In the genomic region with DNA sequence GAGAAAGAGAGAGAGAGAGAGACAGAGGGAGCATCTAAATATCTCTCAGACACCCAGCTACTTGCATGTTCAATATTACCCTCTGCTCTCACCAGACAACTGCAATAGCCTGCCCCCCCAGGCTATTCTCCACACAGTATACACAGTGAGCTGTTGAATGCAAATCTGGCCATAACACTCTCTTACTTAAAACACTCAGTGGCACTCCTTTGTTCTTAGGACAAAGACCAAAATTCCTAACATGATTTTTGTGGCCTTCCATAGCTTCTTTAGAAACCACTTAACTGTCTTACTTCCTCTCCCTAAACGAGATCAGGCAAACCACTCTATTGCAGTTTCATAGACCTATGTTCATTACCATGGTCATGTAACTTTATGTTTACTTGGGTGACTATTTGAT, we compare ENCODE assay signal across 30 cellular contexts.
DNase-seq lines count a peak whose midpoint lies in the region; ATAC-seq, FAIRE-seq and TF ChIP-seq lines count a peak whose summit lies in the region.
"Had no signal": no experiment of that assay in that cellular context is flagged by ENCODE, and none has a peak within 500 bp of the region (broad histone marks: within the 10 kb centered on the region; RNA-seq: fewer than 3 reads in every experiment).

No MANE protein-coding gene starts in this region.

- no peaks in the 10 kb centered on the region for H3K36me3 ChIP-seq in IMR-90 (ENCODE audit: control insufficient read depth, insufficient read depth, low read length)
- H3K36me3 ChIP-seq in astrocyte (ENCODE audit: insufficient read depth, low read length), result no peaks in the 10 kb centered on the region
- H3K36me3 ChIP-seq in osteoblast (ENCODE audit: insufficient read depth, low read length), result no peaks in the 10 kb centered on the region
- H3K36me3 ChIP-seq in CD4-positive, alpha-beta memory T cell (ENCODE audit: insufficient read depth, low read length), result no peaks in the 10 kb centered on the region
- H3K36me3 ChIP-seq: BE2C, HAP-1, SJCRH30 had no signal

- peak overlapping the region; percentile 19 for H2BK120ac ChIP-seq in IMR-90 (ENCODE audit: low read depth, low read length)

- no peak overlapping the region for H4K5ac ChIP-seq in IMR-90 (ENCODE audit: low read depth, low read length)

- no peak overlapping the region for H4K8ac ChIP-seq in IMR-90 (ENCODE audit: low read depth in 2 of 2, low read length in 2 of 2)

- H3K4ac ChIP-seq in IMR-90 (ENCODE audit: low read depth, low read length), result no peak overlapping the region

- TF ChIP-seq CTCF in IMR-90 (conservative IDR thresholded peaks at IDR 0.05; ENCODE audit: low read depth, low read length), result no peak
- no peak for TF ChIP-seq CTCF in astrocyte (IDR thresholded peaks at IDR 0.05; ENCODE audit: insufficient read depth, low read depth, low read length)
- TF ChIP-seq CTCF in osteoblast (IDR thresholded peaks at IDR 0.05; ENCODE audit: extremely low read depth, low read depth, low read length), result no peak

- H3K4me1 ChIP-seq in IMR-90 (ENCODE audit: control insufficient read depth, insufficient read depth, low read length) (peaks cover 11% of the 10 kb centered on the region), astrocyte (ENCODE audit: insufficient read depth, low read length) (peaks cover 36% of the 10 kb centered on the region), osteoblast (ENCODE audit: insufficient read depth, low read length) (peaks cover 39% of the 10 kb centered on the region)
- no peaks in the 10 kb centered on the region for H3K4me1 ChIP-seq in CD4-positive, alpha-beta memory T cell (ENCODE audit: insufficient read depth, low read length)
- H3K4me1 ChIP-seq: BE2C, HAP-1, SJCRH30 had no signal

- no peak for TF ChIP-seq RAD21 in IMR-90 (IDR thresholded peaks at IDR 0.05; ENCODE audit: low read length)

- no peak overlapping the region for H2AK5ac ChIP-seq in IMR-90 (ENCODE audit: low read depth, low read length)

- DNase-seq in AG08395 (ENCODE audit: low spot score) (peak; percentile 13), IMR-90 (no peak), astrocyte (ENCODE audit: low read depth) (peak; percentile 69), osteoblast (ENCODE audit: insufficient read length, low spot score, missing footprints) (no peak), NCI-H187 treated with DMSO at 0.1 percent for 48 hours (lab: John Stamatoyannopoulos, UW) (no peak), HT-29 (ENCODE audit: low spot score) (no peak), COR-L47 (lab: John Stamatoyannopoulos, UW) (no peak)
- DNase-seq in CD4-positive, alpha-beta memory T cell, result no peak
- DNase-seq: BE2C; GOT3; HFFc6; MM.1S; NCI-H1048; NCI-H1417; NCI-H1694 treated with DMSO at 0.1 percent for 48 hours; NCI-H2081 treated with DMSO at 0.1 percent for 48 hours; NCI-H446; NCI-H524 treated with DMSO at 0.1 percent for 48 hours; NCI-H82; NK-92 treated with Interleukin-12 subunit alpha and Interleukin-12 subunit beta, amount 100 ng/mL, for 24 hours; PC-3; SJCRH30 had no signal

- intact Hi-C loops in IMR-90 (cut with micrococcal nuclease), result no loop called here
- intact Hi-C loops in CD4-positive, alpha-beta memory T cell (cut with micrococcal nuclease), result no loop called here

- H3K9me3 Mint-ChIP-seq in astrocyte (ENCODE audit: unreplicated experiment), result peaks cover 17% of the 10 kb centered on the region
- peaks cover 2 to 42% (median 15%) of the 10 kb centered on the region in 8 donors for H3K9me3 Mint-ChIP-seq in CD4-positive, alpha-beta memory T cell

- BruUV-seq in IMR-90 (replicated peaks; lab: Mats Ljungman, UMichigan), result no TSS peak

- no peaks in the 10 kb centered on the region for H3K36me3 Mint-ChIP-seq in astrocyte (ENCODE audit: low read depth, unreplicated experiment)
- no peaks in the 10 kb centered on the region for H3K36me3 Mint-ChIP-seq in CD4-positive, alpha-beta memory T cell
- H3K36me3 Mint-ChIP-seq: CD14-positive monocyte, IgD-negative memory B cell had no signal

- TF ChIP-seq POLR2A in IMR-90 (IDR thresholded peaks at IDR 0.05; ENCODE audit: low read depth, low read length), result no peak

- H3K4me2 ChIP-seq in IMR-90 (ENCODE audit: low read depth, low read length) (no peak overlapping the region), astrocyte (ENCODE audit: low read length) (no peak overlapping the region), osteoblast (ENCODE audit: insufficient read depth, low read length) (no peak overlapping the region)
- H3K4me2 ChIP-seq: KMS-11 had no signal

- H3K79me2 ChIP-seq in astrocyte (ENCODE audit: insufficient read depth, low read length) (no peaks in the 10 kb centered on the region), osteoblast (ENCODE audit: insufficient read depth, low read length) (no peaks in the 10 kb centered on the region)

- POLR2A ChIA-PET in IMR-90 (lab: Charles Lee; ENCODE audit: unreplicated experiment), result no interaction called here
- POLR2A ChIA-PET in CD4-positive, alpha-beta memory T cell (lab: Charles Lee; ENCODE audit: partially characterized antibody), result no interaction called here

- dilution Hi-C loops in IMR-90 (cut with HindIII; ENCODE audit: low sequenced_read_pairs, unreplicated experiment), result no loop called here

- H4K91ac ChIP-seq in IMR-90 (ENCODE audit: insufficient read depth, low read depth, low read length), result no peak overlapping the region

- H3K9me3 ChIP-seq in IMR-90 (ENCODE audit: control insufficient read depth, insufficient read depth, low read length) (peaks cover 2% of the 10 kb centered on the region; the same call in 1 of the 2 replicates), astrocyte (ENCODE audit: insufficient read depth, low read depth, low read length) (no peaks in the 10 kb centered on the region), osteoblast (ENCODE audit: low read depth, low read length) (no peaks in the 10 kb centered on the region)
- no peaks in the 10 kb centered on the region for H3K9me3 ChIP-seq in CD4-positive, alpha-beta memory T cell (ENCODE audit: control insufficient read depth in 1 of 2, low read length in 2 of 2)
- H3K9me3 ChIP-seq: BE2C, HAP-1, SJCRH30 had no signal

- 0 out of 3 replicates have a peak overlapping the region, but pooled peaks have one; percentile 71 for H2BK15ac ChIP-seq in IMR-90 (ENCODE audit: low read depth, low read length)

- in situ Hi-C loops in IMR-90 (cut with MboI; ENCODE audit: low sequenced_read_pairs), result no loop called here

- H4K20me1 ChIP-seq in IMR-90 (ENCODE audit: insufficient read depth, low read length) (no peaks in the 10 kb centered on the region), astrocyte (ENCODE audit: insufficient read depth, low read length) (no peaks in the 10 kb centered on the region), osteoblast (ENCODE audit: insufficient read depth, low read length) (no peaks in the 10 kb centered on the region)

- H2AFZ ChIP-seq in IMR-90 (replicated peaks; ENCODE audit: low read length, poor library complexity) (no peak overlapping the region), astrocyte (ENCODE audit: low read depth, low read length) (no peak overlapping the region), osteoblast (ENCODE audit: low read length) (peak overlapping the region; percentile 20)

- H3K9ac ChIP-seq in IMR-90 (ENCODE audit: low read depth, low read length) (no peak overlapping the region), astrocyte (ENCODE audit: low read length) (no peak overlapping the region)
- H3K9ac ChIP-seq: KMS-11 had no signal

- no peak overlapping the region for H3K18ac ChIP-seq in IMR-90 (ENCODE audit: low read depth, low read length)

- H3K4me3 ChIP-seq in IMR-90 (ENCODE audit: insufficient read depth, low read depth, low read length), result no peak overlapping the region
- no peak overlapping the region for H3K4me3 ChIP-seq in astrocyte (ENCODE audit: insufficient read depth, low read depth, low read length)
- H3K4me3 ChIP-seq in osteoblast (ENCODE audit: insufficient read depth, low read length), result no peak overlapping the region
- H3K4me3 ChIP-seq in CD4-positive, alpha-beta memory T cell (ENCODE audit: low read length in 2 of 2), result no peak overlapping the region
- H3K4me3 ChIP-seq: GM12878, HAP-1, SJCRH30 had no signal

- no peak overlapping the region for H3K23ac ChIP-seq in IMR-90 (ENCODE audit: low read depth, low read length)

- no CpG with 5 or more reads among the region's 1 CpG for WGBS in IMR-90 (ENCODE audit: extremely low coverage in 2 of 2, insufficient read length in 1 of 2), 2 experiments

- H2BK5ac ChIP-seq in IMR-90 (ENCODE audit: low read depth, low read length, poor library complexity, severe bottlenecking), result no peak overlapping the region

- peak; percentile 52 for FAIRE-seq in astrocyte (lab: Jason Lieb, UNC)
- FAIRE-seq: A204.1, D721Med, G401.6, GM12878 had no signal

- H3K56ac ChIP-seq in IMR-90 (ENCODE audit: extremely low read depth, insufficient read depth, low read length), result no peak overlapping the region

- no peaks in the 10 kb centered on the region for H3K4me1 Mint-ChIP-seq in astrocyte (ENCODE audit: low read depth, unreplicated experiment)
- no peaks in the 10 kb centered on the region for H3K4me1 Mint-ChIP-seq in CD4-positive, alpha-beta memory T cell
- H3K4me1 Mint-ChIP-seq: CD14-positive monocyte, IgD-negative memory B cell had no signal

- H3K79me1 ChIP-seq in IMR-90 (ENCODE audit: low read depth in 1 of 2, low read length in 2 of 2), result no peaks in the 10 kb centered on the region

- CTCF ChIA-PET in IMR-90 (lab: Yijun Ruan, JAX), result no interaction called here
- CTCF ChIA-PET in CD4-positive, alpha-beta memory T cell (lab: Charles Lee; ENCODE audit: partially characterized antibody), result no interaction called here

- H3K27ac ChIP-seq in IMR-90 (ENCODE audit: insufficient read depth, low read length) (no peak overlapping the region), astrocyte (ENCODE audit: low read depth, low read length) (no peak overlapping the region), osteoblast (ENCODE audit: low read depth, low read length) (no peak overlapping the region)
- H3K27ac ChIP-seq in CD4-positive, alpha-beta memory T cell (ENCODE audit: low read depth, low read length), result no peak overlapping the region
- H3K27ac ChIP-seq: KMS-11, SJCRH30 had no signal

- H3K27me3 ChIP-seq in IMR-90 (ENCODE audit: control insufficient read depth, insufficient read depth, low read length) (no peaks in the 10 kb centered on the region), astrocyte (ENCODE audit: insufficient read depth, low read length) (no peaks in the 10 kb centered on the region), osteoblast (ENCODE audit: insufficient read depth, low read length) (no peaks in the 10 kb centered on the region)
- no peaks in the 10 kb centered on the region for H3K27me3 ChIP-seq in CD4-positive, alpha-beta memory T cell (ENCODE audit: insufficient read depth, low read length)
- H3K27me3 ChIP-seq: BE2C, SJCRH30 had no signal

- H3K9me1 ChIP-seq in IMR-90 (ENCODE audit: insufficient read depth, low read length), result 0 out of 2 replicates have a peak, but pooled peaks cover 3% of the 10 kb centered on the region

- H3K14ac ChIP-seq in IMR-90 (replicated peaks; ENCODE audit: low read depth, low read length), result no peak overlapping the region

- H2BK20ac ChIP-seq in IMR-90 (ENCODE audit: low read depth, low read length), result peak overlapping the region; percentile 66; the same call in 1 of the 2 replicates

- H3K27me3 Mint-ChIP-seq in astrocyte (ENCODE audit: low read depth, unreplicated experiment), result no peaks in the 10 kb centered on the region
- no peaks in the 10 kb centered on the region for H3K27me3 Mint-ChIP-seq in CD4-positive, alpha-beta memory T cell
- H3K27me3 Mint-ChIP-seq: IgD-negative memory B cell had no signal

- no peak overlapping the region for H3K27ac Mint-ChIP-seq in astrocyte (ENCODE audit: unreplicated experiment)
- H3K27ac Mint-ChIP-seq in CD4-positive, alpha-beta memory T cell, result no peak overlapping the region
- H3K27ac Mint-ChIP-seq: CD14-positive monocyte, HFFc6, IgD-negative memory B cell had no signal

- H2AK9ac ChIP-seq in IMR-90 (replicated peaks; ENCODE audit: low read depth, low read length, poor library complexity), result no peak overlapping the region

- ATAC-seq in IMR-90 (ENCODE audit: low read depth), result no peak
- ATAC-seq: GM12878, PC-3 had no signal

- no peak overlapping the region for H3K4me3 Mint-ChIP-seq in astrocyte (ENCODE audit: unreplicated experiment)
- no peak overlapping the region for H3K4me3 Mint-ChIP-seq in CD4-positive, alpha-beta memory T cell
- H3K4me3 Mint-ChIP-seq: CD14-positive monocyte, HFFc6, IgD-negative memory B cell had no signal

Comparison
In these comparisons a context has a peak if more than half of its experiments do, and no peak if none do; other contexts are left out.
1. DNase-seq: peak in AG08395 (single experiment) and astrocyte (single experiment); none in IMR-90 (single experiment), osteoblast (single experiment), NCI-H187 treated with DMSO at 0.1 percent for 48 hours (single experiment), HT-29 (single experiment), CD4-positive, alpha-beta memory T cell (0 of 5) and COR-L47 (single experiment).